In the genomic region with DNA sequence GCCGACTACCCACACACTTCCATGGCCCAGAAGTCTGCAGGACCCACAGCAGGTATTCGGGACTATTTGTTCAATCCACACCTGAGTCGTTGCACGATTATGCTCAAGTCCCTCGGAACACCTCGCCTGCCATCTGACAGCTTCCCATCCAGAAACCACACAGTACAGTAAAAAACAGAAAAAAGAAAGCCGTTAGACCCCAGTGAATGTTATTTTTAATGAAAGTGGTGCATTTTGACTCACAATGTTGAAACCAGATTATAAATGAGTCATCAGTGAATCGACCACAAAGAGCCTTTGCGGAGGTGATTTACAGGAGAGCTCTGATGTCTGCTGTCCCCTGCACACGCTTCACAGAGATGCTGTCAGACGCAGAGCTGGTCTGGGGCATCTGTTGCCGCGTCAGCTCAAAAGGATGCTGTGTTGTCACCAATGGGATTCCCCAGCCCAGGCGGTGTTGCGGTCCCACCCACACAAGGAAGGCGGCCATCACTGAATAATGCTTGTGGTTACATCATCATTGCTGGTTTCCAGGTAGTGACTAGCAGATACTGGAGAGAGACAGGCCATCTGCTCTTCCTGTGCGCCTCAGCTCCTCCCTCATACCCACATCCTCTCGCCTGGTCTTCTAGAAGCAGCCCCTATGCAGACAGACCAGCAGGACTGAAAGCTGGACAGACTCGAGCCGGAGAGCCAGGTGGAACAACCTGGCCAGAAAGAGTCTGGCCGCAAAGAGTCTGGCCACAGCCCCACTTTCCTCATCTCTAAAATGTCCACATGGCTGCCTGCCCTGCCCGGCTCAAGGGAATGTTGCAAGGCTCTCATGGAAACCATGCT, we compare ENCODE assay signal across 8 cellular contexts.
DNase-seq lines count a peak whose midpoint lies in the region; ATAC-seq, FAIRE-seq and TF ChIP-seq lines count a peak whose summit lies in the region.

No MANE protein-coding gene starts in this region.

- DNase-seq in 8988T (peak; percentile 48), glomerular visceral epithelial cell (ENCODE audit: extremely low spot score) (peak; percentile 100), small intestine (peak; percentile 69), coronary artery (ENCODE audit: low spot score) (no peak)
- DNase-seq in activated effector memory CD4-positive, alpha-beta T cell treated with anti-CD3 and anti-CD28 coated beads, Interleukin-2, amount 50 U/mL, for 16 hours: peak; percentile 97

- TF ChIP-seq CTCF in coronary artery (IDR thresholded peaks at IDR 0.05): no peak

- no peaks in the 10 kb centered on the region for H3K27me3 ChIP-seq in small intestine (ENCODE audit: control insufficient read depth in 2 of 2, insufficient read depth in 2 of 2, low read length in 2 of 2)

- no peaks in the 10 kb centered on the region for H3K9me3 ChIP-seq in small intestine (ENCODE audit: control insufficient read depth, low read depth)

- peak; percentile 80 for TF ChIP-seq POLR2A in Raji (IDR thresholded peaks at IDR 0.05; ENCODE audit: insufficient read depth, low read depth, low read length)

- no peak for FAIRE-seq in small intestine (lab: Jason Lieb, UNC)

- H3K4me3 ChIP-seq in small intestine (ENCODE audit: low read depth in 1 of 2, low read length in 2 of 2): no peak overlapping the region
- H3K4me3 ChIP-seq in coronary artery: no peak overlapping the region

- H3K27ac ChIP-seq in small intestine (ENCODE audit: low read depth in 1 of 2, low read length in 1 of 2) (peak overlapping the region in 1 of 2 donors; percentile 75), coronary artery (peak overlapping the region in 1 of 2 donors; percentile 15)

- 61 to 77% (median 64%) methylated on average over 22 of the region's 22 CpGs for WGBS in small intestine, 3 donors

- H3K36me3 ChIP-seq in small intestine (ENCODE audit: control insufficient read depth in 2 of 2, insufficient read depth in 2 of 2, low read length in 2 of 2): no peaks in the 10 kb centered on the region

- no peaks in the 10 kb centered on the region for H3K4me1 ChIP-seq in small intestine (ENCODE audit: control insufficient read depth in 2 of 2, insufficient read depth in 1 of 2, low read depth in 1 of 2, low read length in 1 of 2)

- ATAC-seq in GM18868 (IDR thresholded peaks at IDR 0.05; ENCODE audit: unreplicated experiment) (peak; percentile 75), HG03095 (IDR thresholded peaks at IDR 0.05; ENCODE audit: unreplicated experiment) (peak; percentile 73)
